14 cellular contexts compared by ENCODE assay signal in genomic region chr1:9503001-9503675, GRCh38.
"Had no signal": no experiment of that assay in that cellular context is flagged by ENCODE, and none has a peak within 500 bp of the region (broad histone marks: within the 10 kb centered on the region; RNA-seq: fewer than 3 reads in every experiment).

No MANE protein-coding gene starts in this region.

- ATAC-seq: activated CD8-positive, alpha-beta T cell treated with anti-CD3 and anti-CD28 coated beads, Interleukin-2, amount 10 ng/mL, durations not matched to agents 7 days and 5 days; activated naive CD8-positive, alpha-beta T cell treated with anti-CD3 and anti-CD28 coated beads, Interleukin-2, amount 50 U/mL, for 24 hours; activated T-cell treated with anti-CD3 and anti-CD28 coated beads, Interleukin-2, amount 50 U/mL, for 4 hours; SK-N-SH treated with all-trans-retinoic acid at 6 μM for 48 hours; T-cell had no signal

- H3K4me3 ChIP-seq: coronary artery had no signal

- H3K27ac ChIP-seq: coronary artery had no signal

- DNase-seq: activated CD4-positive, alpha-beta T cell treated with anti-CD3 and anti-CD28 coated beads for 48 hours; activated CD4-positive, CD25-positive, alpha-beta regulatory T cell; activated CD8-positive, alpha-beta T cell treated with anti-CD3 and anti-CD28 coated beads, Interleukin-2, amount 10 ng/mL, durations not matched to agents 7 days and 5 days; activated naive CD4-positive, alpha-beta T cell treated with anti-CD3 and anti-CD28 coated beads, Interleukin-2, amount 10 ng/mL, durations not matched to agents 7 days and 5 days; activated naive CD8-positive, alpha-beta T cell treated with anti-CD3 and anti-CD28 coated beads, Interleukin-2, amount 50 U/mL, for 24 hours; activated T-cell treated with anti-CD3 and anti-CD28 coated beads, Interleukin-2, amount 50 U/mL, for 4 hours; left cardiac atrium; naive B cell; stimulated activated CD4-positive, alpha-beta T cell treated with anti-CD3 and anti-CD28 coated beads, Interleukin-2, amount 100 ng/mL, for 24 hours; stimulated activated naive CD4-positive, alpha-beta T cell treated with Interleukin-2 at 50 U/mL for 16 hours; T-cell; trophoblast cell had no signal
